Comparison of ENCODE assay signal across 18 cellular contexts in genomic region chr3:100715176-100715575, GRCh38.
"Had no signal": no experiment of that assay in that cellular context is flagged by ENCODE, and none has a peak within 500 bp of the region (broad histone marks: within the 10 kb centered on the region; RNA-seq: fewer than 3 reads in every experiment).

No MANE protein-coding gene starts in this region.

- ATAC-seq: heart left ventricle, left lobe of liver, lower lobe of right lung, upper lobe of right lung had no signal

- H3K4me3 ChIP-seq: coronary artery, heart left ventricle, lower lobe of right lung, tibial artery, upper lobe of right lung, vagina had no signal

- H3K4me3 Mint-ChIP-seq: stimulated activated naive CD8-positive, alpha-beta T cell treated with anti-CD3 and anti-CD28 coated beads, Interleukin-15, Interleukin-2, amounts not matched to agents 100 ng/mL and 50 ng/mL, for 24 hours had no signal

- DNase-seq: effector CD4-positive, alpha-beta T cell; foreskin melanocyte; heart left ventricle; hippocampal formation; kidney glomerular epithelial cell; lower lobe of right lung; mesenchymal stem cell; midbrain; posterior cingulate gyrus; small intestine; stimulated activated CD4-positive, alpha-beta T cell treated with anti-CD3 and anti-CD28 coated beads, Interleukin-2, amount 100 ng/mL, for 48 hours; tibial artery; upper lobe of right lung had no signal

- H3K9me3 ChIP-seq: heart left ventricle, lower lobe of right lung, neutrophil, tibial artery, upper lobe of right lung, vagina had no signal

- H3K27ac Mint-ChIP-seq: stimulated activated naive CD8-positive, alpha-beta T cell treated with anti-CD3 and anti-CD28 coated beads, Interleukin-15, Interleukin-2, amounts not matched to agents 100 ng/mL and 50 ng/mL, for 24 hours had no signal

- H3K9me3 Mint-ChIP-seq: stimulated activated naive CD8-positive, alpha-beta T cell treated with anti-CD3 and anti-CD28 coated beads, Interleukin-15, Interleukin-2, amounts not matched to agents 100 ng/mL and 50 ng/mL, for 24 hours had no signal

- H3K27me3 Mint-ChIP-seq: stimulated activated naive CD8-positive, alpha-beta T cell treated with anti-CD3 and anti-CD28 coated beads, Interleukin-15, Interleukin-2, amounts not matched to agents 100 ng/mL and 50 ng/mL, for 24 hours had no signal

- H3K27me3 ChIP-seq: heart left ventricle, neutrophil, tibial artery, upper lobe of right lung, vagina had no signal

- H3K27ac ChIP-seq: coronary artery, heart left ventricle, lower lobe of right lung, neutrophil, tibial artery, upper lobe of right lung, vagina had no signal
